Comparison of ENCODE assay signal across 1 cellular context in genomic region chr3:149276621-149277020, GRCh38.
TF ChIP-seq lines count a peak whose summit lies in the region.

No MANE protein-coding gene starts in this region.

TF ChIP-seq in K562, 482 proteins besides CTCF, POLR2A, EP300 and RAD21:
- TF ChIP-seq JUNB (CRISPR knock-in tag; conservative IDR thresholded peaks at IDR 0.05) (no peak), MTF1 (CRISPR knock-in tag; IDR thresholded peaks at IDR 0.05; ENCODE audit: borderline replicate concordance) (no peak), CEBPB (tag; IDR thresholded peaks at IDR 0.05) (peak; percentile 29; the same call in 1 of the 2 replicates), PHF21A (IDR thresholded peaks at IDR 0.05; ENCODE audit: borderline replicate concordance, low read depth) (no peak), CHD1 (IDR thresholded peaks at IDR 0.05; ENCODE audit: low read length) (no peak), CEBPG (CRISPR knock-in tag; IDR thresholded peaks at IDR 0.05) (no peak), CEBPG (tag; conservative IDR thresholded peaks at IDR 0.05 in 1 of 2, IDR thresholded peaks at IDR 0.05 in 1 of 2) (peak in 1 of 2 experiments; percentile 67; a peak in 2 of 4 replicates), ZNF449 (CRISPR knock-in tag; IDR thresholded peaks at IDR 0.05) (no peak)
